ENCODE assay signal across 8 cellular contexts in the genomic region with DNA sequence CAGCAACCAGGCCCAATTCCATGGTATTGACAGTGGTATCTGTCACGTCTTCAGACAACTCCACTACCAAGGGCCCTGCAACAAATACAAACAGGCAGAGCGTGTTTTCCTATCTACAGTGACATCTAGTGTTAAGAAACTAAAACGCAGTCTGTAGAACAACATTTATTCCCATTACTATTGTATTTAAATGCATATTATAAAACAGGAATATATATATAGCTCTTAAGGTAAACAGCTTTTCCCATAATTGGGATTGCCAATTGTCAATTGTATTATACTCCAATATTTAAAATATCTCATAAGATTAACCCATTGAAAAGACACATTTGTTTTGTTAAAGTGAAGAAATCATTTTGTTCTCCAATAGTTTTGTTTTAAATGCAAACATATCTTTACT.
DNase-seq lines count a peak whose midpoint lies in the region; ATAC-seq, FAIRE-seq and TF ChIP-seq lines count a peak whose summit lies in the region.

No MANE protein-coding gene starts in this region.

- POLR2A ChIA-PET in activated CD4-positive, alpha-beta T cell treated with anti-CD3 and anti-CD28 coated beads for 36 hours (lab: Charles Lee): no interaction called here

- peak; percentile 57 for ATAC-seq in activated CD4-positive, alpha-beta T cell treated with anti-CD3 and anti-CD28 coated beads for 36 hours
- ATAC-seq in HG03097 (IDR thresholded peaks at IDR 0.05; ENCODE audit: low FRiP score, unreplicated experiment) (peak; percentile 59), upper lobe of right lung (peak; percentile 69)

- H3K4me1 Mint-ChIP-seq in activated CD4-positive, alpha-beta T cell treated with anti-CD3 and anti-CD28 coated beads for 36 hours: peaks cover 7% of the 10 kb centered on the region

- H3K36me3 ChIP-seq in kidney (ENCODE audit: control insufficient read depth in 1 of 2, insufficient read depth in 2 of 2, low read length in 2 of 2) (no peaks in the 10 kb centered on the region), upper lobe of right lung (no peaks in the 10 kb centered on the region)

- H3K27ac ChIP-seq in kidney (ENCODE audit: low read depth in 2 of 2, low read length in 2 of 2): no peak overlapping the region
- no peak overlapping the region for H3K27ac ChIP-seq in upper lobe of right lung

- peaks cover 2% of the 10 kb centered on the region for H3K36me3 Mint-ChIP-seq in activated CD4-positive, alpha-beta T cell treated with anti-CD3 and anti-CD28 coated beads for 36 hours (ENCODE audit: low read depth)

- H3K9ac ChIP-seq in kidney (ENCODE audit: low read length in 2 of 2): no peak overlapping the region

- TF ChIP-seq CTCF in kidney (IDR thresholded peaks at IDR 0.05; ENCODE audit: borderline replicate concordance, extremely low read depth, insufficient read depth): peak; percentile 52
- TF ChIP-seq CTCF in upper lobe of right lung (IDR thresholded peaks at IDR 0.05): peak; percentile 77

- peak; percentile 90 for FAIRE-seq in kidney (lab: Jason Lieb, UNC)

- H3K9me3 Mint-ChIP-seq in activated CD4-positive, alpha-beta T cell treated with anti-CD3 and anti-CD28 coated beads for 36 hours (ENCODE audit: low read depth): no peaks in the 10 kb centered on the region

- H3K4me3 Mint-ChIP-seq in activated CD4-positive, alpha-beta T cell treated with anti-CD3 and anti-CD28 coated beads for 36 hours: no peak overlapping the region

- H3K27ac Mint-ChIP-seq in activated CD4-positive, alpha-beta T cell treated with anti-CD3 and anti-CD28 coated beads for 36 hours: no peak overlapping the region

- H3K9me3 ChIP-seq in kidney (ENCODE audit: control insufficient read depth in 1 of 2, low read length in 2 of 2) (no peaks in the 10 kb centered on the region), upper lobe of right lung (no peaks in the 10 kb centered on the region)

- H3K4me1 ChIP-seq in kidney (ENCODE audit: control insufficient read depth in 1 of 2, insufficient read depth in 1 of 2, low read depth in 1 of 2, low read length in 2 of 2) (peaks cover 0 to 2% of the 10 kb centered on the region in 2 donors), upper lobe of right lung (peaks cover 8% of the 10 kb centered on the region)

- H3K27me3 Mint-ChIP-seq in activated CD4-positive, alpha-beta T cell treated with anti-CD3 and anti-CD28 coated beads for 36 hours: no peaks in the 10 kb centered on the region

- intact Hi-C loops in activated CD4-positive, alpha-beta T cell treated with anti-CD3 and anti-CD28 coated beads for 36 hours (cut with DNase I, micrococcal nuclease): loop anchor here (2.0 to 10.0 kb wide), 2 partner anchors 767 to 771 kb away; no protein-coding TSS in a partner anchor
- intact Hi-C loops in kidney (cut with DNase I): no loop called here
- intact Hi-C loops in upper lobe of right lung (cut with DNase I): no loop called here

- DNase-seq in activated CD4-positive, alpha-beta T cell treated with anti-CD3 and anti-CD28 coated beads for 36 hours: no peak
- no peak for DNase-seq in activated CD4-positive, alpha-beta T cell treated with anti-CD3 and anti-CD28 coated beads, Interleukin-2, amount 50 U/mL, for 4 hours
- DNase-seq in NCI-H446 treated with DMSO at 0.1 percent for 48 hours (lab: John Stamatoyannopoulos, UW) (peak; percentile 68), brain pericyte (ENCODE audit: low read depth, low spot score) (peak; percentile 21), kidney (no peak), upper lobe of right lung (no peak), NK-92 (lab: John Stamatoyannopoulos, UW; ENCODE audit: unreplicated experiment) (no peak)

- CTCF ChIA-PET in activated CD4-positive, alpha-beta T cell treated with anti-CD3 and anti-CD28 coated beads for 36 hours (lab: Charles Lee): interaction anchor here (0.7 to 1.3 kb wide), 14 partner anchors 9 to 769 kb away, joined by 3 to 9 read pairs (median 3); no protein-coding TSS in a partner anchor

- H3K27me3 ChIP-seq in upper lobe of right lung: no peaks in the 10 kb centered on the region

- H3K4me3 ChIP-seq in kidney (ENCODE audit: low read length in 2 of 2) (no peak overlapping the region), upper lobe of right lung (no peak overlapping the region)

Comparison
In these comparisons a context has a peak if more than half of its experiments do, and no peak if none do; other contexts are left out.
1. DNase-seq: peak in NCI-H446 treated with DMSO at 0.1 percent for 48 hours (single experiment) and brain pericyte (single experiment); none in activated CD4-positive, alpha-beta T cell treated with anti-CD3 and anti-CD28 coated beads for 36 hours (single experiment), activated CD4-positive, alpha-beta T cell treated with anti-CD3 and anti-CD28 coated beads, Interleukin-2, amount 50 U/mL, for 4 hours (0 of 2), kidney (single experiment), upper lobe of right lung (single experiment) and NK-92 (single experiment).
2. intact Hi-C loops: an anchor here in activated CD4-positive, alpha-beta T cell treated with anti-CD3 and anti-CD28 coated beads for 36 hours (2.0 to 10.0 kb wide); none called in kidney and upper lobe of right lung.
3. Peak in every context shown above with its lines, with median percentiles within 50 percentile points of each other: ATAC-seq.